24 cellular contexts compared by ENCODE assay signal in genomic region chr3:11312139-11312538, GRCh38.
"Had no signal": no experiment of that assay in that cellular context is flagged by ENCODE, and none has a peak within 500 bp of the region (broad histone marks: within the 10 kb centered on the region; RNA-seq: fewer than 3 reads in every experiment).

No MANE protein-coding gene starts in this region.

- DNase-seq: activated CD4-positive, alpha-beta T cell treated with anti-CD3 and anti-CD28 coated beads for 48 hours; activated CD4-positive, alpha-beta T cell treated with anti-CD3 and anti-CD28 coated beads, Interleukin-2, amount 50 U/mL, for 48 hours; activated CD8-positive, alpha-beta memory T cell treated with anti-CD3 and anti-CD28 coated beads for 24 hours; activated effector memory CD4-positive, alpha-beta T cell treated with anti-CD3 and anti-CD28 coated beads, Interleukin-2, amount 50 U/mL, for 16 hours; activated naive CD4-positive, alpha-beta T cell treated with anti-CD3 and anti-CD28 coated beads for 36 hours; activated naive CD8-positive, alpha-beta T cell treated with anti-CD3 and anti-CD28 coated beads, Interleukin-2, amount 10 ng/mL, durations not matched to agents 7 days and 5 days; colonic mucosa; effector CD8-positive, alpha-beta T cell; kidney glomerular epithelial cell; lower lobe of right lung; mesendoderm; natural killer cell; occipital lobe; psoas muscle; spleen; stimulated activated naive CD4-positive, alpha-beta T cell treated with Interleukin-2 at 50 U/mL for 16 hours; T-helper 1 cell had no signal

- H3K4me3 ChIP-seq: ascending aorta, colonic mucosa, lower lobe of right lung, neural progenitor cell, psoas muscle, right atrium auricular region, spleen, tibial nerve had no signal

- H3K4me1 Mint-ChIP-seq: neural progenitor cell had no signal

- ATAC-seq: activated CD4-positive, CD25-positive, alpha-beta regulatory T cell treated with anti-CD3 and anti-CD28 coated beads, Interleukin-2, amount 50 U/mL, for 24 hours; left lobe of liver; lower lobe of right lung; natural killer cell; psoas muscle had no signal

- H3K27ac Mint-ChIP-seq: activated naive CD4-positive, alpha-beta T cell treated with anti-CD3 and anti-CD28 coated beads for 36 hours; activated naive CD8-positive, alpha-beta T cell treated with anti-CD3 and anti-CD28 coated beads, Interleukin-2, amount 10 ng/mL, durations not matched to agents 7 days and 5 days; natural killer cell; neural progenitor cell had no signal

- H3K4me3 Mint-ChIP-seq: activated naive CD4-positive, alpha-beta T cell treated with anti-CD3 and anti-CD28 coated beads for 36 hours; activated naive CD8-positive, alpha-beta T cell treated with anti-CD3 and anti-CD28 coated beads, Interleukin-2, amount 10 ng/mL, durations not matched to agents 7 days and 5 days; central memory CD8-positive, alpha-beta T cell; natural killer cell; neural progenitor cell had no signal

- H3K27me3 Mint-ChIP-seq: activated naive CD8-positive, alpha-beta T cell treated with anti-CD3 and anti-CD28 coated beads, Interleukin-2, amount 10 ng/mL, durations not matched to agents 7 days and 5 days; central memory CD8-positive, alpha-beta T cell had no signal

- H3K9me3 Mint-ChIP-seq: activated naive CD4-positive, alpha-beta T cell treated with anti-CD3 and anti-CD28 coated beads for 36 hours; activated naive CD8-positive, alpha-beta T cell treated with anti-CD3 and anti-CD28 coated beads, Interleukin-2, amount 10 ng/mL, durations not matched to agents 7 days and 5 days; central memory CD8-positive, alpha-beta T cell; natural killer cell; neural progenitor cell had no signal
